Comparison of ENCODE assay signal across 29 cellular contexts in the genomic region with DNA sequence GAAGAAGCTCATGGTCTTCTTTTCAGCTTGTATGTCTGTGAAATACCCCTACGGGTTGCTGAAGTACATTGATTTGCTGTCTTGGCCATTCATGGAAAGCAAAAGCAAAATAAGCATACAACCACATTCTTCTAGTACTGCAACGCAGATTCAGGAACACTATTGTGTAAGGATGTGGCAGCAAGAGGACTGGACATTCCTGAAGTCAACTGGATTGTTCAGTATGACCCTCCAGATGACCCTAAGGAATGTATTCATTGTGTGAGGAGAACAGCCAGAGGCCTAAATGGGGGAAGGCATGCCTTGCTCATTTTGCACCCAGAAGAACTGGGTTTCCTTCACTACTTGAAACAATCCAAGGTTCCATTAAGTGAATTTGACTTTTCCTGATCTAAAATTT.
DNase-seq lines count a peak whose midpoint lies in the region; ATAC-seq, FAIRE-seq and TF ChIP-seq lines count a peak whose summit lies in the region.
"Had no signal": no experiment of that assay in that cellular context is flagged by ENCODE, and none has a peak within 500 bp of the region (broad histone marks: within the 10 kb centered on the region; RNA-seq: fewer than 3 reads in every experiment).

No MANE protein-coding gene starts in this region.

- H3K4me2 ChIP-seq in endothelial cell of umbilical vein (ENCODE audit: insufficient read depth, low read length) (no peak overlapping the region), SK-N-SH (no peak overlapping the region)

- BruUV-seq in endothelial cell of umbilical vein (replicated peaks; lab: Mats Ljungman, UMichigan), result no TSS peak

- H3K9me2 ChIP-seq in SK-N-SH, result no peaks in the 10 kb centered on the region

- TF ChIP-seq RAD21 in SK-N-SH (IDR thresholded peaks at IDR 0.05; ENCODE audit: low read length), result no peak

- no peak for TF ChIP-seq CTCF in endothelial cell of umbilical vein (IDR thresholded peaks at IDR 0.05; ENCODE audit: extremely low read depth in 1 of 2, insufficient read depth in 1 of 2, low read depth in 1 of 2, low read length in 2 of 2)
- no peak for TF ChIP-seq CTCF in SK-N-SH (IDR thresholded peaks at IDR 0.05)
- TF ChIP-seq CTCF in CD14-positive monocyte (IDR thresholded peaks at IDR 0.05), result no peak

- intact Hi-C loops in endothelial cell of umbilical vein (cut with micrococcal nuclease), result no loop called here
- intact Hi-C loops in CD14-positive monocyte (cut with micrococcal nuclease), result no loop called here

- H3F3A ChIP-seq in SK-N-SH (replicated peaks; ENCODE audit: insufficient read depth), result no peaks in the 10 kb centered on the region

- peaks cover 0 to 4% (median 3%) of the 10 kb centered on the region in 3 donors for H3K27me3 Mint-ChIP-seq in CD14-positive monocyte (ENCODE audit: low read depth in 3 of 3)
- H3K27me3 Mint-ChIP-seq: activated B cell treated with CpG ODN at 0.5 μM for 24 hours; activated naive CD8-positive, alpha-beta T cell; stimulated activated naive B cell treated with anti-CD40 and anti-IgM and Interleukin-4, amounts not matched to agents 10 μg/mL and 1 μg/mL and 100 μg/mL, for 72 hours had no signal

- no peak for ATAC-seq in GM19397 (IDR thresholded peaks at IDR 0.05; ENCODE audit: unreplicated experiment)
- ATAC-seq: K562; left lung; natural killer cell; Panc1; stimulated activated naive B cell treated with anti-CD40 and anti-IgM and Interleukin-4, amounts not matched to agents 10 μg/mL and 1 μg/mL and 100 μg/mL, for 72 hours had no signal

- H3K9ac ChIP-seq in endothelial cell of umbilical vein (replicated peaks; ENCODE audit: extremely low read depth, insufficient read depth, low read length) (no peak overlapping the region), SK-N-SH (no peak overlapping the region)

- dilution Hi-C loops in endothelial cell of umbilical vein (cut with MboI; ENCODE audit: extremely low pct_ligation_motif_present, low sequenced_read_pairs), result no loop called here

- TF ChIP-seq EP300 in SK-N-SH (IDR thresholded peaks at IDR 0.05; ENCODE audit: borderline replicate concordance in 1 of 2, low read depth in 1 of 2, low read length in 1 of 2), result no peak

- POLR2A ChIA-PET in endothelial cell of umbilical vein (lab: Charles Lee), result no interaction called here
- POLR2A ChIA-PET in SK-N-SH (lab: Yijun Ruan, JAX), result no interaction called here

- 50% methylated on average over 2 of the region's 2 CpGs for WGBS in SK-N-SH (ENCODE audit: low lambda C conversion rate)

- no peak for TF ChIP-seq POLR2A in endothelial cell of umbilical vein (IDR thresholded peaks at IDR 0.05; ENCODE audit: low read depth, low read length)

- H3K27ac ChIP-seq in endothelial cell of umbilical vein (ENCODE audit: insufficient read depth, low read depth, low read length) (no peak overlapping the region), SK-N-SH (ENCODE audit: low read depth in 2 of 2, low read length in 1 of 2) (no peak overlapping the region)
- H3K27ac ChIP-seq: esophagus squamous epithelium, left lung, right atrium auricular region, uterus had no signal

- no peaks in the 10 kb centered on the region for H3K36me3 ChIP-seq in endothelial cell of umbilical vein (ENCODE audit: control insufficient read depth in 2 of 2, extremely low read depth in 1 of 2, insufficient read depth in 2 of 2, low read length in 2 of 2)
- no peaks in the 10 kb centered on the region for H3K36me3 ChIP-seq in SK-N-SH (replicated peaks in 1 of 2; ENCODE audit: control insufficient read depth in 1 of 2, insufficient read depth in 2 of 2, low read length in 1 of 2)
- H3K36me3 ChIP-seq: esophagus squamous epithelium, left lung, right atrium auricular region, uterus had no signal

- CTCF ChIA-PET in endothelial cell of umbilical vein (lab: Charles Lee) (no interaction called here), SK-N-SH (lab: Yijun Ruan, JAX) (interaction anchor here (0.8 to 1.2 kb wide), 2 partner anchors 54 to 244 kb away, joined by 3 read pairs; no protein-coding TSS in a partner anchor)

- H3K9me3 Mint-ChIP-seq in CD14-positive monocyte, result peaks cover 0 to 4% (median 0%) of the 10 kb centered on the region in 7 donors
- H3K9me3 Mint-ChIP-seq: activated B cell treated with CpG ODN at 0.5 μM for 24 hours; activated T-helper 2 cell treated with anti-CD3 and anti-CD28 coated beads, Interferon-gamma antibody, Interleukin-2, Interleukin-4, amounts not matched to agents 10 μg/mL and 5 μg/mL and 100 μg/mL, durations not matched to agents 14 hours and 24 hours and 36 hours; mesothelial cell of epicardium; natural killer cell; stimulated activated naive B cell treated with anti-CD40 and anti-IgM and Interleukin-4, amounts not matched to agents 10 μg/mL and 1 μg/mL and 100 μg/mL, for 72 hours had no signal

- H3K4me1 ChIP-seq in endothelial cell of umbilical vein (ENCODE audit: control insufficient read depth, extremely low read depth, insufficient read depth, low read length), result peaks cover 9% of the 10 kb centered on the region
- H3K4me1 ChIP-seq in SK-N-SH (ENCODE audit: control insufficient read depth in 1 of 2, insufficient read depth in 2 of 2, low read depth in 1 of 2, low read length in 1 of 2), result no peaks in the 10 kb centered on the region; a peak in 1 of 4 replicates
- H3K4me1 ChIP-seq: left lung, uterus had no signal

- no peak overlapping the region for H3K4me3 Mint-ChIP-seq in CD14-positive monocyte
- H3K4me3 Mint-ChIP-seq: activated B cell treated with CpG ODN at 0.5 μM for 24 hours; activated naive CD8-positive, alpha-beta T cell; mesothelial cell of epicardium; natural killer cell; stimulated activated naive B cell treated with anti-CD40 and anti-IgM and Interleukin-4, amounts not matched to agents 10 μg/mL and 1 μg/mL and 100 μg/mL, for 72 hours had no signal

- H3K4me1 Mint-ChIP-seq in CD14-positive monocyte, result no peaks in the 10 kb centered on the region
- H3K4me1 Mint-ChIP-seq: activated B cell treated with CpG ODN at 0.5 μM for 24 hours, natural killer cell had no signal

- no peaks in the 10 kb centered on the region for H3K27me3 ChIP-seq in endothelial cell of umbilical vein (ENCODE audit: control insufficient read depth in 2 of 2, insufficient read depth in 2 of 2, low read length in 2 of 2)
- H3K27me3 ChIP-seq in SK-N-SH (ENCODE audit: insufficient read depth), result no peaks in the 10 kb centered on the region
- H3K27me3 ChIP-seq: esophagus squamous epithelium, left lung, right atrium auricular region, uterus had no signal

- H2AFZ ChIP-seq in endothelial cell of umbilical vein (ENCODE audit: low read depth, low read length) (no peak overlapping the region), SK-N-SH (ENCODE audit: low read depth) (no peak overlapping the region)

- H3K9me3 ChIP-seq in endothelial cell of umbilical vein (replicated peaks; ENCODE audit: control insufficient read depth, insufficient read depth, low read length) (no peaks in the 10 kb centered on the region), SK-N-SH (no peaks in the 10 kb centered on the region)
- H3K9me3 ChIP-seq: esophagus squamous epithelium, left lung, right atrium auricular region, uterus had no signal

- DNase-seq in M059J (ENCODE audit: low read depth) (peak; percentile 4), endothelial cell of umbilical vein (ENCODE audit: low read depth, low spot score) (peak; percentile 69), iris pigment epithelial cell (ENCODE audit: low read depth) (peak; percentile 62), skeletal muscle cell (ENCODE audit: low read depth) (peak; percentile 73), NCI-H1092 treated with DMSO at 0.1 percent for 48 hours (lab: John Stamatoyannopoulos, UW) (no peak), SK-N-SH (no peak), CD14-positive monocyte (ENCODE audit: low spot score) (no peak)
- DNase-seq: activated B cell treated with CpG ODN at 0.5 μM for 24 hours; activated CD4-positive, alpha-beta T cell treated with anti-CD3 and anti-CD28 coated beads, Interleukin-2, amount 50 U/mL, for 4 hours; C1 segment of cervical spinal cord; effector memory CD4-positive, alpha-beta T cell; esophagus squamous epithelium; left lung; natural killer cell; NCI-H1694 treated with DMSO at 0.1 percent for 48 hours; NCI-H2171; NCI-H524; SHP77 treated with DMSO at 0.1 percent for 48 hours; stimulated activated CD4-positive, alpha-beta T cell treated with anti-CD3 and anti-CD28 coated beads, Interleukin-4, amount 100 ng/mL, for 1 hour; stimulated activated naive B cell treated with anti-CD40 and anti-IgM and Interleukin-4, amounts not matched to agents 10 μg/mL and 1 μg/mL and 100 μg/mL, for 72 hours; SW 1271; uterus had no signal

- H3K27ac Mint-ChIP-seq in CD14-positive monocyte, result no peak overlapping the region
- H3K27ac Mint-ChIP-seq: activated B cell treated with CpG ODN at 0.5 μM for 24 hours; activated naive CD8-positive, alpha-beta T cell; activated T-helper 2 cell treated with anti-CD3 and anti-CD28 coated beads, Interferon-gamma antibody, Interleukin-2, Interleukin-4, amounts not matched to agents 10 μg/mL and 5 μg/mL and 100 μg/mL, durations not matched to agents 14 hours and 24 hours and 36 hours; mesothelial cell of epicardium; natural killer cell; stimulated activated naive B cell treated with anti-CD40 and anti-IgM and Interleukin-4, amounts not matched to agents 10 μg/mL and 1 μg/mL and 100 μg/mL, for 72 hours had no signal

- no peaks in the 10 kb centered on the region for H3K9me1 ChIP-seq in endothelial cell of umbilical vein (replicated peaks; ENCODE audit: control insufficient read depth, extremely low read depth, insufficient read depth, low read length)

- H3K4me3 ChIP-seq in endothelial cell of umbilical vein (replicated peaks in 1 of 3; ENCODE audit: insufficient read depth in 1 of 3, low read depth in 1 of 3, low read length in 3 of 3), result no peak overlapping the region
- no peak overlapping the region for H3K4me3 ChIP-seq in skeletal muscle cell (ENCODE audit: low read depth, low read length)
- no peak overlapping the region for H3K4me3 ChIP-seq in SK-N-SH (ENCODE audit: low read depth in 2 of 2, low read length in 1 of 2)
- H3K4me3 ChIP-seq: esophagus squamous epithelium, K562, left lung, right atrium auricular region, uterus had no signal

- no peaks in the 10 kb centered on the region for H3K36me3 Mint-ChIP-seq in CD14-positive monocyte
- H3K36me3 Mint-ChIP-seq: activated naive CD8-positive, alpha-beta T cell; mesothelial cell of epicardium; natural killer cell had no signal

- peak; percentile 66 for FAIRE-seq in endothelial cell of umbilical vein (lab: Jason Lieb, UNC)
- FAIRE-seq: K562 had no signal

- H3K79me2 ChIP-seq in endothelial cell of umbilical vein (ENCODE audit: control insufficient read depth, insufficient read depth, low read length) (no peaks in the 10 kb centered on the region), SK-N-SH (ENCODE audit: insufficient read depth) (no peaks in the 10 kb centered on the region)

- H4K20me1 ChIP-seq in endothelial cell of umbilical vein (replicated peaks; ENCODE audit: control insufficient read depth, extremely low read depth, insufficient read depth, low read length) (no peaks in the 10 kb centered on the region), SK-N-SH (ENCODE audit: insufficient read depth) (no peaks in the 10 kb centered on the region)

TF ChIP-seq in endothelial cell of umbilical vein, 7 proteins besides CTCF, POLR2A, EP300 and RAD21 (continues in another document):
- TF ChIP-seq FOS (IDR thresholded peaks at IDR 0.05; ENCODE audit: borderline replicate concordance, insufficient read depth, low read length), result no peak

TF ChIP-seq in SK-N-SH, 30 proteins besides CTCF, POLR2A, EP300 and RAD21 (continues in another document):
- TF ChIP-seq RCOR1 (IDR thresholded peaks at IDR 0.05; ENCODE audit: low read length) (no peak), EZH2phosphoT487 (IDR thresholded peaks at IDR 0.05; ENCODE audit: borderline replicate concordance, low read depth) (no peak)

Comparison
In these comparisons a context has a peak if more than half of its experiments do, and no peak if none do; other contexts are left out.
1. DNase-seq: peak in M059J (single experiment), endothelial cell of umbilical vein (single experiment), iris pigment epithelial cell (single experiment) and skeletal muscle cell (single experiment); none in NCI-H1092 treated with DMSO at 0.1 percent for 48 hours (single experiment), SK-N-SH (single experiment) and CD14-positive monocyte (single experiment).